ENCODE assay signal across 22 cellular contexts in genomic region chr3:17050051-17050450, GRCh38.
"Had no signal": no experiment of that assay in that cellular context is flagged by ENCODE, and none has a peak within 500 bp of the region (broad histone marks: within the 10 kb centered on the region; RNA-seq: fewer than 3 reads in every experiment).

No MANE protein-coding gene starts in this region.

- DNase-seq: cortex of kidney; effector memory CD4-positive, alpha-beta T cell; gastrocnemius medialis; heart right ventricle; hypothalamus; islet precursor cell; mammary epithelial cell; naive thymus-derived CD4-positive, alpha-beta T cell; psoas muscle; retina; right lobe of liver; spleen; stimulated activated CD4-positive, alpha-beta T cell treated with anti-CD3 and anti-CD28 coated beads, Interleukin-15, amount 100 ng/mL, for 24 hours; stimulated activated CD4-positive, alpha-beta T cell treated with anti-CD3 and anti-CD28 coated beads, Interleukin-1b, Interleukin-23, amount 100 ng/mL, for 48 hours; stimulated activated CD4-positive, alpha-beta T cell treated with anti-CD3 and anti-CD28 coated beads, Interleukin-4, amount 100 ng/mL, for 24 hours; stimulated activated naive CD8-positive, alpha-beta T cell treated with anti-CD3 and anti-CD28 coated beads, Interleukin-15, amount 100 ng/mL, for 72 hours; testis had no signal

- H3K4me3 Mint-ChIP-seq: naive thymus-derived CD4-positive, alpha-beta T cell; stimulated activated memory B cell treated with anti-CD40 and anti-IgM and Interleukin-4, amounts not matched to agents 10 μg/mL and 1 μg/mL and 100 μg/mL, for 72 hours; stimulated activated naive CD8-positive, alpha-beta T cell treated with anti-CD3 and anti-CD28 coated beads, Interleukin-15, amount 100 ng/mL, for 72 hours had no signal

- H3K36me3 ChIP-seq: gastrocnemius medialis, right lobe of liver had no signal

- ATAC-seq: esophagus mucosa; gastrocnemius medialis; heart right ventricle; left lobe of liver; naive thymus-derived CD4-positive, alpha-beta T cell; psoas muscle; right lobe of liver; stimulated activated memory B cell treated with anti-CD40 and anti-IgM and Interleukin-4, amounts not matched to agents 10 μg/mL and 1 μg/mL and 100 μg/mL, for 72 hours; stimulated activated naive CD8-positive, alpha-beta T cell treated with anti-CD3 and anti-CD28 coated beads, Interleukin-15, amount 100 ng/mL, for 72 hours had no signal

- H3K27ac Mint-ChIP-seq: stimulated activated memory B cell treated with anti-CD40 and anti-IgM and Interleukin-4, amounts not matched to agents 10 μg/mL and 1 μg/mL and 100 μg/mL, for 72 hours; stimulated activated naive CD8-positive, alpha-beta T cell treated with anti-CD3 and anti-CD28 coated beads, Interleukin-15, amount 100 ng/mL, for 72 hours had no signal

- H3K27ac ChIP-seq: gastrocnemius medialis, neutrophil, psoas muscle, right lobe of liver, testis, tibial nerve had no signal

- H3K9me3 ChIP-seq: gastrocnemius medialis, neutrophil, right lobe of liver, testis had no signal

- H3K4me1 ChIP-seq: right lobe of liver, testis, tibial nerve had no signal

- H3K27me3 Mint-ChIP-seq: naive thymus-derived CD4-positive, alpha-beta T cell; stimulated activated memory B cell treated with anti-CD40 and anti-IgM and Interleukin-4, amounts not matched to agents 10 μg/mL and 1 μg/mL and 100 μg/mL, for 72 hours; stimulated activated naive CD8-positive, alpha-beta T cell treated with anti-CD3 and anti-CD28 coated beads, Interleukin-15, amount 100 ng/mL, for 72 hours had no signal

- H3K27me3 ChIP-seq: gastrocnemius medialis, heart right ventricle, neutrophil, right lobe of liver, spleen, testis, tibial nerve had no signal

- H3K4me3 ChIP-seq: gastrocnemius medialis, heart right ventricle, psoas muscle, right lobe of liver, spleen, testis, tibial nerve had no signal
